In genomic region chr9:36137392-36138004, GRCh38 we compare ENCODE assay signal across 8 cellular contexts. TPM values are rescaled to one million over a fixed set of nuclear protein-coding genes. Genes with fewer than 3 reads are reported as not detected.
DNase-seq lines count a peak whose midpoint lies in the region; ATAC-seq and TF ChIP-seq lines count a peak whose summit lies in the region.

No MANE protein-coding gene starts in this region.

- H3K27me3 ChIP-seq in ascending aorta, result no peaks in the 10 kb centered on the region

- H3K4me1 Mint-ChIP-seq in T-helper 2 cell treated with Interferon-gamma antibody and Interleukin-4, amounts not matched to agents 5 μg/mL and 100 μg/mL, for 36 hours (ENCODE audit: low read depth), result peaks cover 51% of the 10 kb centered on the region

- ATAC-seq in HG03039 (IDR thresholded peaks at IDR 0.05; ENCODE audit: unreplicated experiment), result no peak

- H3K27ac Mint-ChIP-seq in T-helper 2 cell treated with Interferon-gamma antibody and Interleukin-4, amounts not matched to agents 5 μg/mL and 100 μg/mL, for 36 hours, result peak overlapping the region; percentile 76

- H3K4me3 ChIP-seq in ascending aorta, result peak overlapping the region; percentile 84 to 90

- peaks cover 27% of the 10 kb centered on the region for H3K27me3 Mint-ChIP-seq in T-helper 2 cell treated with Interferon-gamma antibody and Interleukin-4, amounts not matched to agents 5 μg/mL and 100 μg/mL, for 36 hours (ENCODE audit: low read depth)

- no peak for DNase-seq in T-helper 2 cell treated with Interferon-gamma antibody and Interleukin-4, amounts not matched to agents 5 μg/mL and 100 μg/mL, for 36 hours (ENCODE audit: low spot score)
- DNase-seq in T-helper 2 cell (no peak), ascending aorta (ENCODE audit: low spot score in 2 of 2) (peak in 1 of 2 donors; percentile 73), left kidney (ENCODE audit: low read depth, low spot score) (peak; percentile 67), substantia nigra (lab: John Stamatoyannopoulos, UW) (peak in 17 of 49 donors; percentile 15 to 67 (median 33)), T-helper 9 cell (no peak), OCI-M1 (lab: John Stamatoyannopoulos, UW) (no peak)

- H3K4me3 Mint-ChIP-seq in T-helper 2 cell treated with Interferon-gamma antibody and Interleukin-4, amounts not matched to agents 5 μg/mL and 100 μg/mL, for 36 hours, result peak overlapping the region; percentile 88

- H3K27ac ChIP-seq in ascending aorta, result peak overlapping the region; percentile 71 to 78
- H3K27ac ChIP-seq in substantia nigra (ENCODE audit: low read depth, low read length, poor library complexity, severe bottlenecking), result peak overlapping the region; percentile 69

- peaks cover 28% of the 10 kb centered on the region for H3K36me3 Mint-ChIP-seq in T-helper 2 cell treated with Interferon-gamma antibody and Interleukin-4, amounts not matched to agents 5 μg/mL and 100 μg/mL, for 36 hours (ENCODE audit: low read depth)

- no peaks in the 10 kb centered on the region for H3K36me3 ChIP-seq in ascending aorta

- no peak for TF ChIP-seq CTCF in ascending aorta (IDR thresholded peaks at IDR 0.05)

- peaks cover 4 to 22% of the 10 kb centered on the region in 2 donors for H3K4me1 ChIP-seq in ascending aorta

- intact Hi-C loops in ascending aorta (cut with DNase I), result loop anchor here (1.0 kb wide), 1 partner anchor 53 kb away; the partner anchor contains the start of gene CLTA

- no peaks in the 10 kb centered on the region for H3K9me3 ChIP-seq in ascending aorta

- no peaks in the 10 kb centered on the region for H3K9me3 Mint-ChIP-seq in T-helper 2 cell treated with Interferon-gamma antibody and Interleukin-4, amounts not matched to agents 5 μg/mL and 100 μg/mL, for 36 hours

RNA-seq across cellular contexts. Expression of gene GLIPR2, which starts 1.0 kb away (rescaled TPM):
- total RNA-seq in ascending aorta, result 54.4 TPM

RNA-seq across cellular contexts. Expression of gene CCIN, which starts 31.7 kb away (rescaled TPM):
- total RNA-seq in ascending aorta, result not detected

RNA-seq across cellular contexts. Expression of gene CLTA, which starts 53.2 kb away (rescaled TPM):
- 222 TPM for total RNA-seq in ascending aorta
